ENCODE assay signal across 17 cellular contexts in genomic region chr4:81142744-81143143, GRCh38.
DNase-seq lines count a peak whose midpoint lies in the region; ATAC-seq and TF ChIP-seq lines count a peak whose summit lies in the region.
"Had no signal": no experiment of that assay in that cellular context is flagged by ENCODE, and none has a peak within 500 bp of the region (broad histone marks: within the 10 kb centered on the region; RNA-seq: fewer than 3 reads in every experiment).

No MANE protein-coding gene starts in this region.

- H3K79me1 ChIP-seq in mesenchymal stem cell (replicated peaks; ENCODE audit: low read length, poor library complexity, severe bottlenecking): no peaks in the 10 kb centered on the region

- H3K9ac ChIP-seq in mesenchymal stem cell (ENCODE audit: low read length) (peak overlapping the region; percentile 23), endodermal cell (ENCODE audit: extremely low read depth, low read length, poor library complexity, severe bottlenecking) (no peak overlapping the region)

- peaks cover 5% of the 10 kb centered on the region for H3K27me3 Mint-ChIP-seq in CD4-positive, alpha-beta T cell
- no peaks in the 10 kb centered on the region for H3K27me3 Mint-ChIP-seq in endodermal cell (ENCODE audit: insufficient read depth)

- H3K23ac ChIP-seq in mesenchymal stem cell (ENCODE audit: low read length in 2 of 2): no peak overlapping the region

- H3K27ac ChIP-seq in mesenchymal stem cell (ENCODE audit: low read length, poor library complexity, severe bottlenecking) (no peak overlapping the region), endodermal cell (ENCODE audit: low read depth, low read length) (no peak overlapping the region)
- H3K27ac ChIP-seq in CD4-positive, alpha-beta T cell (ENCODE audit: low read depth, low read length): no peak overlapping the region
- H3K27ac ChIP-seq: SJCRH30 had no signal

- no peaks in the 10 kb centered on the region for H3K9me3 ChIP-seq in mesenchymal stem cell (ENCODE audit: control insufficient read depth, low read length)
- no peaks in the 10 kb centered on the region for H3K9me3 ChIP-seq in CD4-positive, alpha-beta T cell (ENCODE audit: control insufficient read depth, low read length)
- H3K9me3 ChIP-seq in endodermal cell (ENCODE audit: control insufficient read depth, low read length): no peaks in the 10 kb centered on the region
- H3K9me3 ChIP-seq: SJCRH30 had no signal

- H2AFZ ChIP-seq in mesenchymal stem cell (ENCODE audit: low read depth, low read length): no peak overlapping the region

- no peak overlapping the region for H2BK120ac ChIP-seq in mesenchymal stem cell (ENCODE audit: low read depth, low read length)

- TF ChIP-seq CTCF in cardiac fibroblast (IDR thresholded peaks at IDR 0.05; ENCODE audit: low read depth, low read length) (no peak), endodermal cell (conservative IDR thresholded peaks at IDR 0.05) (no peak)
- no peak for TF ChIP-seq CTCF in CD4-positive, alpha-beta T cell (IDR thresholded peaks at IDR 0.05)

- H3K9me3 Mint-ChIP-seq in CD4-positive, alpha-beta T cell: no peaks in the 10 kb centered on the region
- H3K9me3 Mint-ChIP-seq in endodermal cell: no peaks in the 10 kb centered on the region

- H2BK5ac ChIP-seq in mesenchymal stem cell (ENCODE audit: low read depth, low read length, poor library complexity, severe bottlenecking): no peak overlapping the region

- CTCF ChIA-PET in CD4-positive, alpha-beta T cell (lab: Charles Lee): no interaction called here

- WGBS in mesenchymal stem cell: 92% methylated on average over 5 of the region's 7 CpGs
- 84 to 94% methylated on average over 4 to 7 of the region's 7 CpGs for WGBS in endodermal cell (ENCODE audit: insufficient coverage in 1 of 2, insufficient read length in 1 of 2), 2 experiments

- no peak overlapping the region for H2BK12ac ChIP-seq in mesenchymal stem cell (ENCODE audit: low read length in 2 of 2)

- no peak overlapping the region for H2BK15ac ChIP-seq in mesenchymal stem cell (ENCODE audit: low read depth, poor library complexity, severe bottlenecking)

- peaks cover 0 to 56% of the 10 kb centered on the region in 2 experiments for H3K36me3 ChIP-seq in mesenchymal stem cell (ENCODE audit: control insufficient read depth in 1 of 2, insufficient read depth in 2 of 2, low read depth in 1 of 2, low read length in 2 of 2)
- H3K36me3 ChIP-seq in endodermal cell (ENCODE audit: control insufficient read depth, insufficient read depth, low read length): no peaks in the 10 kb centered on the region
- H3K36me3 ChIP-seq: SJCRH30 had no signal

- POLR2A ChIA-PET in CD4-positive, alpha-beta T cell (lab: Charles Lee): no interaction called here

- no peak overlapping the region for H3K4me2 ChIP-seq in mesenchymal stem cell (ENCODE audit: low read length, poor library complexity, severe bottlenecking)

- H3K18ac ChIP-seq in mesenchymal stem cell (ENCODE audit: low read depth in 1 of 2, low read length in 2 of 2): no peak overlapping the region

- no peak overlapping the region for H4K91ac ChIP-seq in mesenchymal stem cell (ENCODE audit: low read length)

- no peak overlapping the region for H2AK5ac ChIP-seq in mesenchymal stem cell (ENCODE audit: low read length, severe bottlenecking)

- intact Hi-C loops in CD4-positive, alpha-beta T cell (cut with DNase I, micrococcal nuclease): no loop called here

- no peaks in the 10 kb centered on the region for H3K36me3 Mint-ChIP-seq in CD4-positive, alpha-beta T cell (ENCODE audit: low read depth)
- peaks cover 4% of the 10 kb centered on the region for H3K36me3 Mint-ChIP-seq in endodermal cell (ENCODE audit: low read depth)

- H3K4me1 ChIP-seq in mesenchymal stem cell (ENCODE audit: control insufficient read depth, insufficient read depth, low read depth, low read length): no peaks in the 10 kb centered on the region
- H3K4me1 ChIP-seq in endodermal cell (ENCODE audit: control insufficient read depth, insufficient read depth, low read length): no peaks in the 10 kb centered on the region
- H3K4me1 ChIP-seq: SJCRH30 had no signal

- no peak for ATAC-seq in CD4-positive, alpha-beta T cell (ENCODE audit: poor library complexity)
- no peak for ATAC-seq in GM21528 (IDR thresholded peaks at IDR 0.05; ENCODE audit: low FRiP score, unreplicated experiment)
- ATAC-seq: activated CD4-positive, alpha-beta T cell treated with anti-CD3 and anti-CD28 coated beads for 36 hours had no signal

- DNase-seq in COR-L47 (lab: John Stamatoyannopoulos, UW) (peak; percentile 71), NCI-H1417 treated with DMSO at 0.1 percent for 48 hours (lab: John Stamatoyannopoulos, UW) (peak; percentile 81), cardiac fibroblast (ENCODE audit: low read depth in 2 of 2) (peak; percentile 72 to 85), mesenchymal stem cell (no peak), SIG-M5 treated with dmso at 0.1 percent for 504 hours (lab: John Stamatoyannopoulos, UW; ENCODE audit: unreplicated experiment) (no peak), endodermal cell (no peak)
- DNase-seq in CD4-positive, alpha-beta T cell: no peak
- DNase-seq: activated CD4-positive, alpha-beta T cell treated with anti-CD3 and anti-CD28 coated beads for 36 hours; activated CD8-positive, alpha-beta memory T cell treated with anti-CD3 and anti-CD28 coated beads, Interleukin-2, amount 50 U/mL, for 48 hours; DMS 273 treated with DMSO at 0.1 percent for 48 hours; HFFc6; left cardiac atrium; NCI-H1048; SJCRH30; stimulated activated CD4-positive, alpha-beta T cell treated with anti-CD3 and anti-CD28 coated beads, Interleukin-4, amount 100 ng/mL, for 24 hours; stimulated activated CD8-positive, alpha-beta memory T cell treated with anti-CD3 and anti-CD28 coated beads, Interleukin-4, amount 100 ng/mL, for 48 hours had no signal

- no peak overlapping the region for H3K27ac Mint-ChIP-seq in CD4-positive, alpha-beta T cell
- H3K27ac Mint-ChIP-seq in endodermal cell: no peak overlapping the region
- H3K27ac Mint-ChIP-seq: activated CD4-positive, alpha-beta T cell treated with anti-CD3 and anti-CD28 coated beads for 36 hours; HFFc6 had no signal

- no peak overlapping the region for H3K4me3 Mint-ChIP-seq in CD4-positive, alpha-beta T cell
- no peak overlapping the region for H3K4me3 Mint-ChIP-seq in endodermal cell
- H3K4me3 Mint-ChIP-seq: activated CD4-positive, alpha-beta T cell treated with anti-CD3 and anti-CD28 coated beads for 36 hours; HFFc6 had no signal

- H3K27me3 ChIP-seq in mesenchymal stem cell (ENCODE audit: control insufficient read depth in 1 of 2, insufficient read depth in 1 of 2, low read length in 2 of 2): no peaks in the 10 kb centered on the region
- no peaks in the 10 kb centered on the region for H3K27me3 ChIP-seq in CD4-positive, alpha-beta T cell (ENCODE audit: control insufficient read depth, insufficient read depth, low read length)
- no peaks in the 10 kb centered on the region for H3K27me3 ChIP-seq in endodermal cell (ENCODE audit: control insufficient read depth, insufficient read depth, low read length, poor library complexity, severe bottlenecking)
- H3K27me3 ChIP-seq: SJCRH30 had no signal

- no peaks in the 10 kb centered on the region for H3K4me1 Mint-ChIP-seq in CD4-positive, alpha-beta T cell (ENCODE audit: low read depth)
- H3K4me1 Mint-ChIP-seq in endodermal cell: no peaks in the 10 kb centered on the region
- H3K4me1 Mint-ChIP-seq: activated CD4-positive, alpha-beta T cell treated with anti-CD3 and anti-CD28 coated beads for 36 hours had no signal

- no peak overlapping the region for H3K4ac ChIP-seq in mesenchymal stem cell (ENCODE audit: low read depth in 1 of 2, low read length in 2 of 2)

- no peak overlapping the region for H3K14ac ChIP-seq in mesenchymal stem cell (ENCODE audit: low read length in 2 of 2)

- H3K4me3 ChIP-seq in cardiac fibroblast (replicated peaks in 1 of 2; ENCODE audit: low read depth in 2 of 2, low read length in 2 of 2): no peak overlapping the region
- H3K4me3 ChIP-seq in mesenchymal stem cell (ENCODE audit: insufficient read depth in 1 of 2, low read depth in 1 of 2, low read length in 2 of 2): peak overlapping the region in 1 of 2 experiments; percentile 17
- no peak overlapping the region for H3K4me3 ChIP-seq in endodermal cell (ENCODE audit: low read length)
- H3K4me3 ChIP-seq: SJCRH30 had no signal

- no peak overlapping the region for H4K8ac ChIP-seq in mesenchymal stem cell (ENCODE audit: low read length)

Comparison
In these comparisons a context has a peak if more than half of its experiments do, and no peak if none do; other contexts are left out.
1. DNase-seq: peak in COR-L47 (single experiment), NCI-H1417 treated with DMSO at 0.1 percent for 48 hours (single experiment) and cardiac fibroblast (2 of 2); none in mesenchymal stem cell (single experiment), SIG-M5 treated with dmso at 0.1 percent for 504 hours (single experiment), CD4-positive, alpha-beta T cell (0 of 10) and endodermal cell (single experiment).